Comparison of ENCODE assay signal across 8 cellular contexts in genomic region chr19:639251-640155, GRCh38. TPM values are rescaled to one million over a fixed set of nuclear protein-coding genes. Genes with fewer than 3 reads are reported as not detected.
A peak's percentile ranks its signal among the peaks of the same experiment; 100 is the strongest.
DNase-seq lines count a peak whose midpoint lies in the region; ATAC-seq, FAIRE-seq and TF ChIP-seq lines count a peak whose summit lies in the region.

Gene FGF22, plus strand, starts transcription at chr19:639879. Its CDS starts 47 bp downstream, at chr19:639926.

- BruUV-seq in HepG2 (replicated peaks; lab: Mats Ljungman, UMichigan), result no TSS peak

- no peak for FAIRE-seq in HepG2 (lab: Jason Lieb, UNC)

- no peaks in the 10 kb centered on the region for H3K9me3 ChIP-seq in HepG2 (ENCODE audit: low read length)

- POLR2A ChIA-PET in HepG2 (lab: Yijun Ruan, JAX), result no interaction called here

- H3K4me1 ChIP-seq in HepG2 (ENCODE audit: insufficient read depth, low read length), result peaks cover 10% of the 10 kb centered on the region

- H3K9ac ChIP-seq in HepG2 (ENCODE audit: insufficient read depth, low read depth, low read length), result peak within 1 kb of the TSS; percentile 15; the same call in 1 of the 2 replicates

- 57% methylated on average over 48 of the region's 108 CpGs for WGBS in HepG2 (ENCODE audit: low lambda C conversion rate)

- H3K79me2 ChIP-seq in HepG2 (ENCODE audit: insufficient read depth, low read length), result no peaks in the 10 kb centered on the region

- in situ Hi-C loops in HepG2 (cut with HindIII; ENCODE audit: extremely low pct_ligation_motif_present, low pct_unique_long_range_greater_than_20kb), result no loop called here

- TF ChIP-seq POLR2A in HepG2 (IDR thresholded peaks at IDR 0.05; ENCODE audit: insufficient read depth in 1 of 2, low read depth in 2 of 2, low read length in 2 of 2), result no peak

- no peaks in the 10 kb centered on the region for H3K36me3 ChIP-seq in HepG2 (replicated peaks in 1 of 2; ENCODE audit: control insufficient read depth in 1 of 2, insufficient read depth in 2 of 2, low read length in 2 of 2)

- DNase-seq in GM03348 (ENCODE audit: low spot score) (peak; percentile 100), NCI-H345 treated with DMSO at 0.1 percent for 48 hours (lab: John Stamatoyannopoulos, UW; ENCODE audit: unreplicated experiment) (peak; percentile 69), dermis blood vessel endothelial cell (peak; percentile 89), HepG2 (ENCODE audit: low spot score) (peak; percentile 44)
- DNase-seq in activated CD4-positive, alpha-beta T cell treated with anti-CD3 and anti-CD28 coated beads, Interleukin-2, amount 50 U/mL, for 24 hours (ENCODE audit: low read depth in 1 of 2, low spot score in 1 of 2), result peak; percentile 91 to 94
- DNase-seq in stimulated activated CD4-positive, alpha-beta T cell treated with anti-CD3 and anti-CD28 coated beads, Interleukin-1b, Interleukin-23, amount 100 ng/mL, for 48 hours, result peak; percentile 94

- ATAC-seq in HG02981 (IDR thresholded peaks at IDR 0.05; ENCODE audit: unreplicated experiment) (peak; percentile 55), HepG2 (peak; percentile 73), HG03565 (IDR thresholded peaks at IDR 0.05; ENCODE audit: unreplicated experiment) (no peak)

- H3K4me2 ChIP-seq in HepG2 (ENCODE audit: low read depth, low read length), result peak within 1 kb of the TSS; percentile 63

- TF ChIP-seq EP300 in HepG2 (IDR thresholded peaks at IDR 0.05; ENCODE audit: low read depth in 2 of 2, low read length in 2 of 2) (no peak), HepG2 (CRISPR knock-in tag; IDR thresholded peaks at IDR 0.05; ENCODE audit: borderline replicate concordance) (no peak)

- CTCF ChIA-PET in HepG2 (lab: Yijun Ruan, JAX; ENCODE audit: low intra/inter-chr PET ratio, low total read pairs), result no interaction called here

- intact Hi-C loops in HepG2 (cut with micrococcal nuclease; ENCODE audit: unreplicated experiment), result no loop called here

- no peaks in the 10 kb centered on the region for H4K20me1 ChIP-seq in HepG2 (ENCODE audit: insufficient read depth, low read length)

- H3K27me3 ChIP-seq in HepG2 (ENCODE audit: control insufficient read depth in 1 of 2, insufficient read depth in 2 of 2, low read length in 2 of 2), result no peaks in the 10 kb centered on the region

- no peak for TF ChIP-seq RAD21 in HepG2 (CRISPR knock-in tag; IDR thresholded peaks at IDR 0.05)

- H2AFZ ChIP-seq in HepG2 (ENCODE audit: low read length), result no peak within 1 kb of the TSS

- H3K4me3 ChIP-seq in HepG2 (replicated peaks in 1 of 3; ENCODE audit: insufficient read depth in 1 of 3, low read depth in 2 of 3, low read length in 3 of 3), result peak within 1 kb of the TSS in 2 of 3 experiments; percentile 56 to 61; a peak in 3 of 6 replicates

- H3K27ac ChIP-seq in HepG2 (ENCODE audit: extremely low read length, insufficient read depth, low read length), result no peak within 1 kb of the TSS

- TF ChIP-seq CTCF in HepG2 (CRISPR knock-in tag; IDR thresholded peaks at IDR 0.05), result no peak

TF ChIP-seq in HepG2, 621 proteins besides CTCF, POLR2A, EP300 and RAD21 (continues in another document):
- no peak for TF ChIP-seq ARID4A (CRISPR knock-in tag; IDR thresholded peaks at IDR 0.05; ENCODE audit: borderline replicate concordance)
- no peak for TF ChIP-seq ELF4 (CRISPR knock-in tag; IDR thresholded peaks at IDR 0.05; ENCODE audit: borderline replicate concordance)
- no peak for TF ChIP-seq ZNF335 (CRISPR knock-in tag; IDR thresholded peaks at IDR 0.05)
- no peak for TF ChIP-seq SP1 (IDR thresholded peaks at IDR 0.05)
- TF ChIP-seq SP1 (CRISPR knock-in tag; IDR thresholded peaks at IDR 0.05), result peak; percentile 65; the same call in 1 of the 2 replicates
- no peak for TF ChIP-seq DDIT3 (CRISPR knock-in tag; IDR thresholded peaks at IDR 0.05)
- no peak for TF ChIP-seq ZNF512 (CRISPR knock-in tag; IDR thresholded peaks at IDR 0.05)
- no peak for TF ChIP-seq SAFB2 (CRISPR knock-in tag; IDR thresholded peaks at IDR 0.05; ENCODE audit: borderline replicate concordance, low read depth)

RNA-seq across cellular contexts. Expression of gene FGF22, which starts in this region (rescaled TPM):
- total RNA-seq in dermis blood vessel endothelial cell (not detected in 2 replicates), HepG2 (2016; rRNA removed; fragmentation: Illumina TruSeq; extraction: Trizol) (0.24 TPM in 1 of 2 replicates, not detected in the other)
- total RNA-seq in HepG2 (2016; cell fraction: cytosol; rRNA removed; fragmentation: Illumina TruSeq; extraction: Trizol; ENCODE audit: low read depth), result not detected in 2 replicates
- total RNA-seq in HepG2 (2016; cell fraction: insoluble cytoplasmic fraction; rRNA removed; fragmentation: Illumina TruSeq; extraction: Trizol), result 0.09 TPM in 1 of 2 replicates, not detected in the other
- 0.17 and 0.19 TPM in 2 replicates for total RNA-seq in HepG2 (2016; cell fraction: membrane; rRNA removed; fragmentation: Illumina TruSeq; extraction: Trizol)
- not detected in 2 replicates for total RNA-seq in HepG2 (2016; cell fraction: nucleus; rRNA removed; fragmentation: Illumina TruSeq; extraction: Trizol)
- 0.07 TPM in 1 of 2 replicates, not detected in the other for polyA plus RNA-seq in HepG2 (2011; rRNA removed)
- polyA plus RNA-seq in HepG2 (2011; cell fraction: cytosol; rRNA removed), result not detected in 2 replicates
- polyA plus RNA-seq in HepG2 (2011; cell fraction: nucleus; rRNA removed), result not detected in 2 replicates
- 0.09 and 0.27 TPM in 2 replicates for polyA plus RNA-seq in HepG2 (2012)
- 0.08 and 0.16 TPM in 2 replicates for polyA plus RNA-seq in HepG2 (2016; cell fraction: cytosol; fragmentation: Illumina TruSeq; extraction: Trizol; ENCODE audit: low read depth)
- not detected in 2 replicates for polyA plus RNA-seq in HepG2 (2016; cell fraction: insoluble cytoplasmic fraction; fragmentation: Illumina TruSeq; extraction: Trizol; ENCODE audit: low read depth)
- polyA plus RNA-seq in HepG2 (2016; cell fraction: membrane; fragmentation: Illumina TruSeq; extraction: Trizol; ENCODE audit: low read depth), result 0.13 TPM in 1 of 2 replicates, not detected in the other
- 0.33 TPM in 1 of 2 replicates, not detected in the other for polyA plus RNA-seq in HepG2 (2016; cell fraction: nucleus; fragmentation: Illumina TruSeq; extraction: Trizol; ENCODE audit: insufficient read depth, low read depth)
- polyA minus RNA-seq in HepG2 (2011; rRNA and poly(A)+ RNA removed; ENCODE audit: low replicate concordance), result not detected in 2 replicates
- not detected in 2 replicates for polyA minus RNA-seq in HepG2 (2011; cell fraction: cytosol; rRNA and poly(A)+ RNA removed)
- not detected in 2 replicates for polyA minus RNA-seq in HepG2 (2011; cell fraction: nucleus; rRNA and poly(A)+ RNA removed)

Comparison
In these comparisons a context has a peak if more than half of its experiments do, and no peak if none do; other contexts are left out.
1. Peak in DNase-seq in dermis blood vessel endothelial cell; RNA of the gene not detected or under 1 TPM.
2. Peak in DNase-seq, ATAC-seq, H3K4me3 ChIP-seq, H3K9ac ChIP-seq and H3K4me2 ChIP-seq in HepG2; RNA of the gene not detected or under 1 TPM.
3. DNase-seq: peak in every context shown above with its lines; median percentile 100 in GM03348; 94 in stimulated activated CD4-positive, alpha-beta T cell treated with anti-CD3 and anti-CD28 coated beads, Interleukin-1b, Interleukin-23, amount 100 ng/mL, for 48 hours; 92 in activated CD4-positive, alpha-beta T cell treated with anti-CD3 and anti-CD28 coated beads, Interleukin-2, amount 50 U/mL, for 24 hours; 89 in dermis blood vessel endothelial cell; 69 in NCI-H345 treated with DMSO at 0.1 percent for 48 hours; 44 in HepG2.